8 cellular contexts compared by ENCODE assay signal in genomic region chr6:125945378-125946141, GRCh38. TPM values are rescaled to one million over a fixed set of nuclear protein-coding genes. Genes with fewer than 3 reads are reported as not detected.
DNase-seq lines count a peak whose midpoint lies in the region; ATAC-seq, FAIRE-seq and TF ChIP-seq lines count a peak whose summit lies in the region.
"Had no signal": no experiment of that assay in that cellular context is flagged by ENCODE, and none has a peak within 500 bp of the region (broad histone marks: within the 10 kb centered on the region; RNA-seq: fewer than 3 reads in every experiment).

No MANE protein-coding gene starts in this region.

- H3K27me3 ChIP-seq in colonic mucosa = no peaks in the 10 kb centered on the region
- no peaks in the 10 kb centered on the region for H3K27me3 ChIP-seq in mesenchymal stem cell (ENCODE audit: control insufficient read depth in 1 of 2, insufficient read depth in 1 of 2, low read length in 2 of 2)
- no peaks in the 10 kb centered on the region for H3K27me3 ChIP-seq in upper lobe of right lung

- H3K4me3 ChIP-seq in colonic mucosa (no peak overlapping the region), mesenchymal stem cell (ENCODE audit: insufficient read depth in 1 of 2, low read depth in 1 of 2, low read length in 2 of 2) (peak overlapping the region in 1 of 2 experiments; percentile 25), upper lobe of right lung (no peak overlapping the region)

- no peak overlapping the region for H2BK5ac ChIP-seq in mesenchymal stem cell (ENCODE audit: low read depth, low read length, poor library complexity, severe bottlenecking)

- H3K14ac ChIP-seq in mesenchymal stem cell (ENCODE audit: low read length in 2 of 2) = no peak overlapping the region

- peaks cover 8% of the 10 kb centered on the region for H3K4me1 ChIP-seq in colonic mucosa
- peaks cover 1% of the 10 kb centered on the region for H3K4me1 ChIP-seq in mesenchymal stem cell (ENCODE audit: control insufficient read depth, insufficient read depth, low read depth, low read length)
- peaks cover 35% of the 10 kb centered on the region for H3K4me1 ChIP-seq in upper lobe of right lung

- no peak for TF ChIP-seq POLR2A in GM12892 (IDR thresholded peaks at IDR 0.05; ENCODE audit: low read depth, low read length)

- H2BK15ac ChIP-seq in mesenchymal stem cell (ENCODE audit: low read depth, poor library complexity, severe bottlenecking) = no peak overlapping the region

- H3K36me3 ChIP-seq in colonic mucosa (no peaks in the 10 kb centered on the region), mesenchymal stem cell (ENCODE audit: control insufficient read depth in 1 of 2, insufficient read depth in 2 of 2, low read depth in 1 of 2, low read length in 2 of 2) (no peaks in the 10 kb centered on the region), upper lobe of right lung (no peaks in the 10 kb centered on the region)

- no peak for FAIRE-seq in GM12892 (lab: Jason Lieb, UNC)

- DNase-seq in NCI-H226 = peak; percentile 95
- no peak for DNase-seq in colonic mucosa
- DNase-seq in mesenchymal stem cell = peak; percentile 69
- DNase-seq in upper lobe of right lung = no peak
- no peak for DNase-seq in germinal center (ENCODE audit: low spot score)
- DNase-seq in GM12892 (ENCODE audit: insufficient read length) = no peak
- DNase-seq: activated CD8-positive, alpha-beta T cell treated with anti-CD3 and anti-CD28 coated beads for 36 hours had no signal

- H2BK120ac ChIP-seq in mesenchymal stem cell (ENCODE audit: low read depth, low read length) = no peak overlapping the region

- H4K91ac ChIP-seq in mesenchymal stem cell (ENCODE audit: low read length) = no peak overlapping the region

- no peaks in the 10 kb centered on the region for H3K9me3 ChIP-seq in colonic mucosa
- H3K9me3 ChIP-seq in mesenchymal stem cell (ENCODE audit: control insufficient read depth, low read length) = no peaks in the 10 kb centered on the region
- no peaks in the 10 kb centered on the region for H3K9me3 ChIP-seq in upper lobe of right lung

- no peak overlapping the region for H4K8ac ChIP-seq in mesenchymal stem cell (ENCODE audit: low read length)

- H3K4me2 ChIP-seq in mesenchymal stem cell (ENCODE audit: low read length, poor library complexity, severe bottlenecking) = no peak overlapping the region

- H3K79me1 ChIP-seq in mesenchymal stem cell (replicated peaks; ENCODE audit: low read length, poor library complexity, severe bottlenecking) = no peaks in the 10 kb centered on the region

- H3K9ac ChIP-seq in colonic mucosa (ENCODE audit: low read depth in 2 of 2, low read length in 2 of 2) = no peak overlapping the region
- H3K9ac ChIP-seq in mesenchymal stem cell (ENCODE audit: low read length) = peak overlapping the region; percentile 66

- H3K4ac ChIP-seq in mesenchymal stem cell (ENCODE audit: low read depth in 1 of 2, low read length in 2 of 2) = peak overlapping the region in 1 of 2 experiments; percentile 43

- H2AFZ ChIP-seq in mesenchymal stem cell (ENCODE audit: low read depth, low read length) = no peak overlapping the region

- TF ChIP-seq CTCF in colonic mucosa (IDR thresholded peaks at IDR 0.05) (no peak), upper lobe of right lung (IDR thresholded peaks at IDR 0.05) (no peak)

- no peak overlapping the region for H2BK12ac ChIP-seq in mesenchymal stem cell (ENCODE audit: low read length in 2 of 2)

- 70% methylated on average over 1 of the region's 1 CpG for WGBS in mesenchymal stem cell

- H3K27ac ChIP-seq in colonic mucosa = peak overlapping the region; percentile 83
- peak overlapping the region; percentile 59 for H3K27ac ChIP-seq in mesenchymal stem cell (ENCODE audit: low read length, poor library complexity, severe bottlenecking)
- H3K27ac ChIP-seq in upper lobe of right lung = peak overlapping the region; percentile 79

- peak overlapping the region; percentile 19 to 73 for H3K18ac ChIP-seq in mesenchymal stem cell (ENCODE audit: low read depth in 1 of 2, low read length in 2 of 2)

- intact Hi-C loops in colonic mucosa (cut with DNase I) = loop anchor here (5.0 kb wide), 1 partner anchor 38 kb away; no protein-coding TSS in a partner anchor
- intact Hi-C loops in upper lobe of right lung (cut with DNase I) = no loop called here

- ATAC-seq in upper lobe of right lung = no peak
- ATAC-seq in HG03139 (IDR thresholded peaks at IDR 0.05; ENCODE audit: unreplicated experiment) = no peak
- ATAC-seq: activated CD8-positive, alpha-beta T cell treated with anti-CD3 and anti-CD28 coated beads for 36 hours had no signal

- H3K23ac ChIP-seq in mesenchymal stem cell (ENCODE audit: low read length in 2 of 2) = no peak overlapping the region

- no peak overlapping the region for H2AK5ac ChIP-seq in mesenchymal stem cell (ENCODE audit: low read length, severe bottlenecking)

RNA-seq across cellular contexts. Expression of gene HINT3, which starts 11.0 kb away (rescaled TPM):
- total RNA-seq in colonic mucosa = 10 to 100 TPM; 17.1 to 38.5 TPM
- polyA plus RNA-seq in mesenchymal stem cell (2013, experiment 1 of 2) = 11.7 TPM
- polyA plus RNA-seq in mesenchymal stem cell (2013, experiment 2 of 2) = 11.6 TPM
- total RNA-seq in upper lobe of right lung = 27.9 TPM
- 9.6 TPM for polyA plus RNA-seq in GM12892 (2012; ENCODE audit: missing spikeins)

RNA-seq across cellular contexts. Expression of gene TRMT11, which starts 40.8 kb away (rescaled TPM):
- total RNA-seq in colonic mucosa = 10 to 100 TPM; 17.0 to 18.7 TPM
- 9.7 TPM for polyA plus RNA-seq in mesenchymal stem cell (2013, experiment 1 of 2)
- polyA plus RNA-seq in mesenchymal stem cell (2013, experiment 2 of 2) = 9.9 TPM
- total RNA-seq in upper lobe of right lung = 17.7 TPM
- 26.6 TPM for polyA plus RNA-seq in GM12892 (2012; ENCODE audit: missing spikeins)

Comparison
In these comparisons a context has a peak if more than half of its experiments do, and no peak if none do; other contexts are left out.
1. DNase-seq: peak in NCI-H226 (single experiment) and mesenchymal stem cell (single experiment); none in colonic mucosa (single experiment), upper lobe of right lung (single experiment), germinal center (single experiment) and GM12892 (single experiment).
2. Peak in every context shown above with its lines, with median percentiles within 50 percentile points of each other: H3K27ac ChIP-seq.